Comparison of ENCODE assay signal across 2 cellular contexts in the genomic region with DNA sequence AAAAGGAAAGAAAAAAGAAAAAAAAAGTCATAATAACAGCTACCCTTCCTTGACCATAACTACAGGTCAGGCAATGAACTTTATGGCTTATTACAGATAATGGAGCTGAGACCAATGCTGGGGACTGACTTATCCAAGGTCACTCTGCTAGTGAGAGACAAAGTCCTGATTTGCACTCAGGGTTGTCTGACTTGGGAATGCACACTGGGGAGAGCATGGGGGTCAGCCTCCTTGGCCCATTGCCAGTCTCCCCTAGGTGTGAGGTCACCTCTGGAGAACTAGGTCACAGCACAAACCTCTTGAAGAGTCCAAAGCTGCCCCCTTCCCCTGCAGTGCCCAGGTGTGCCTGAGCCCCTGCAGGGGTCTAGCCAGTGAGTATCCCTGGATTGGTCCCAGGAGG.
TF ChIP-seq lines count a peak whose summit lies in the region.

No MANE protein-coding gene starts in this region.

TF ChIP-seq in HepG2, 621 proteins besides CTCF, POLR2A, EP300 and RAD21 (continues in another document):
- TF ChIP-seq ZNF576 (CRISPR knock-in tag; IDR thresholded peaks at IDR 0.05), result no peak
- TF ChIP-seq RORA (CRISPR knock-in tag; IDR thresholded peaks at IDR 0.05), result no peak
- TF ChIP-seq ZNF766 (CRISPR knock-in tag; IDR thresholded peaks at IDR 0.05; ENCODE audit: borderline replicate concordance), result no peak
- no peak for TF ChIP-seq ZNF776 (CRISPR knock-in tag; IDR thresholded peaks at IDR 0.05)
- TF ChIP-seq ESRRA (CRISPR knock-in tag; IDR thresholded peaks at IDR 0.05; ENCODE audit: low read depth), result peak; percentile 50; the same call in 1 of the 2 replicates
- no peak for TF ChIP-seq HOXA7 (CRISPR knock-in tag; IDR thresholded peaks at IDR 0.05)
- TF ChIP-seq, protein P1, sequence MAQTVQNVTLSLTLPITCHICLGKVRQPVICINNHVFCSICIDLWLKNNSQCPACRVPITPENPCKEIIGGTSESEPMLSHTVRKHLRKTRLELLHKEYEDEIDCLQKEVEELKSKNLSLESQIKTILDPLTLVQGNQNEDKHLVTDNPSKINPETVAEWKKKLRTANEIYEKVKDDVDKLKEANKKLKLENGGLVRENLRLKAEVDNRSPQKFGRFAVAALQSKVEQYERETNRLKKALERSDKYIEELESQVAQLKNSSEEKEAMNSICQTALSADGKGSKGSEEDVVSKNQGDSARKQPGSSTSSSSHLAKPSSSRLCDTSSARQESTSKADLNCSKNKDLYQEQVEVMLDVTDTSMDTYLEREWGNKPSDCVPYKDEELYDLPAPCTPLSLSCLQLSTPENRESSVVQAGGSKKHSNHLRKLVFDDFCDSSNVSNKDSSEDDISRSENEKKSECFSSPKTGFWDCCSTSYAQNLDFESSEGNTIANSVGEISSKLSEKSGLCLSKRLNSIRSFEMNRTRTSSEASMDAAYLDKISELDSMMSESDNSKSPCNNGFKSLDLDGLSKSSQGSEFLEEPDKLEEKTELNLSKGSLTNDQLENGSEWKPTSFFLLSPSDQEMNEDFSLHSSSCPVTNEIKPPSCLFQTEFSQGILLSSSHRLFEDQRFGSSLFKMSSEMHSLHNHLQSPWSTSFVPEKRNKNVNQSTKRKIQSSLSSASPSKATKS (CRISPR knock-in tag; IDR thresholded peaks at IDR 0.05), result no peak
- TF ChIP-seq, protein P2, sequence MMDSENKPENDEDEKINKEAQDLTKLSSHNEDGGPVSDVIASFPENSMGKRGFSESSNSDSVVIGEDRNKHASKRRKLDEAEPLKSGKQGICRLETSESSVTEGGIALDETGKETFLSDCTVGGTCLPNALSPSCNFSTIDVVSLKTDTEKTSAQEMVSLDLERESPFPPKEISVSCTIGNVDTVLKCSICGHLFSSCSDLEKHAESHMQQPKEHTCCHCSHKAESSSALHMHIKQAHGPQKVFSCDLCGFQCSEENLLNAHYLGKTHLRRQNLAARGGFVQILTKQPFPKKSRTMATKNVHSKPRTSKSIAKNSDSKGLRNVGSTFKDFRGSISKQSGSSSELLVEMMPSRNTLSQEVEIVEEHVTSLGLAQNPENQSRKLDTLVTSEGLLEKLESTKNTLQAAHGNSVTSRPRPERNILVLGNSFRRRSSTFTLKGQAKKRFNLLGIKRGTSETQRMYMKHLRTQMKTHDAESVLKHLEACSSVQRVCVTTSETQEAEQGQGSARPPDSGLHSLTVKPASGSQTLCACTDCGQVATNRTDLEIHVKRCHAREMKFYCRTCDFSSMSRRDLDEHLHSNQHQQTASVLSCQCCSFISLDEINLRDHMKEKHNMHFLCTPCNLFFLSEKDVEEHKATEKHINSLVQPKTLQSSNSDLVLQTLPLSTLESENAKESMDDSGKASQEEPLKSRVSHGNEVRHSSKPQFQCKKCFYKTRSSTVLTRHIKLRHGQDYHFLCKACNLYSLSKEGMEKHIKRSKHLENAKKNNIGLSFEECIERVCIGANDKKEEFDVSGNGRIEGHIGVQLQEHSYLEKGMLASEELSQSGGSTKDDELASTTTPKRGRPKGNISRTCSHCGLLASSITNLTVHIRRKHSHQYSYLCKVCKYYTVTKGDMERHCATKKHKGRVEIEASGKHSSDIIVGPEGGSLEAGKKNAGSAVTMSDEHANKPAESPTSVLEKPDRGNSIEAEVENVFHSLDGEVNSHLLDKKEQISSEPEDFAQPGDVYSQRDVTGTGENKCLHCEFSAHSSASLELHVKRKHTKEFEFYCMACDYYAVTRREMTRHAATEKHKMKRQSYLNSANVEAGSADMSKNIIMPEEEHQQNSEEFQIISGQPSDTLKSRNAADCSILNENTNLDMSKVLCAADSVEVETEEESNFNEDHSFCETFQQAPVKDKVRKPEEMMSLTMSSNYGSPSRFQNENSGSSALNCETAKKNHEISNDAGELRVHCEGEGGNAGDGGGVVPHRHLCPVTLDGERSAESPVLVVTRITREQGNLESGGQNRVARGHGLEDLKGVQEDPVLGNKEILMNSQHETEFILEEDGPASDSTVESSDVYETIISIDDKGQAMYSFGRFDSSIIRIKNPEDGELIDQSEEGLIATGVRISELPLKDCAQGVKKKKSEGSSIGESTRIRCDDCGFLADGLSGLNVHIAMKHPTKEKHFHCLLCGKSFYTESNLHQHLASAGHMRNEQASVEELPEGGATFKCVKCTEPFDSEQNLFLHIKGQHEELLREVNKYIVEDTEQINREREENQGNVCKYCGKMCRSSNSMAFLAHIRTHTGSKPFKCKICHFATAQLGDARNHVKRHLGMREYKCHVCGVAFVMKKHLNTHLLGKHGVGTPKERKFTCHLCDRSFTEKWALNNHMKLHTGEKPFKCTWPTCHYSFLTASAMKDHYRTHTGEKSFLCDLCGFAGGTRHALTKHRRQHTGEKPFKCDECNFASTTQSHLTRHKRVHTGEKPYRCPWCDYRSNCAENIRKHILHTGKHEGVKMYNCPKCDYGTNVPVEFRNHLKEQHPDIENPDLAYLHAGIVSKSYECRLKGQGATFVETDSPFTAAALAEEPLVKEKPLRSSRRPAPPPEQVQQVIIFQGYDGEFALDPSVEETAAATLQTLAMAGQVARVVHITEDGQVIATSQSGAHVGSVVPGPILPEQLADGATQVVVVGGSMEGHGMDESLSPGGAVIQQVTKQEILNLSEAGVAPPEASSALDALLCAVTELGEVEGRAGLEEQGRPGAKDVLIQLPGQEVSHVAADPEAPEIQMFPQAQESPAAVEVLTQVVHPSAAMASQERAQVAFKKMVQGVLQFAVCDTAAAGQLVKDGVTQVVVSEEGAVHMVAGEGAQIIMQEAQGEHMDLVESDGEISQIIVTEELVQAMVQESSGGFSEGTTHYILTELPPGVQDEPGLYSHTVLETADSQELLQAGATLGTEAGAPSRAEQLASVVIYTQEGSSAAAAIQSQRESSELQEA (CRISPR knock-in tag; IDR thresholded peaks at IDR 0.05; ENCODE audit: not compliant biosample characterization), result no peak
- TF ChIP-seq ARHGAP35 (CRISPR knock-in tag; IDR thresholded peaks at IDR 0.05; ENCODE audit: borderline replicate concordance), result no peak
- TF ChIP-seq ZBTB33 (CRISPR knock-in tag; IDR thresholded peaks at IDR 0.05), result no peak

TF ChIP-seq in HEK293T, 16 proteins besides CTCF, POLR2A, EP300 and RAD21:
- no peak for TF ChIP-seq FOXK2 (IDR thresholded peaks at IDR 0.05)
- TF ChIP-seq SUZ12 (IDR thresholded peaks at IDR 0.05), result no peak
- TF ChIP-seq NFRKB (IDR thresholded peaks at IDR 0.05), result no peak
- TF ChIP-seq FOXA1 (IDR thresholded peaks at IDR 0.05), result no peak
- no peak for TF ChIP-seq CTBP1 (IDR thresholded peaks at IDR 0.05; ENCODE audit: borderline replicate concordance)
- TF ChIP-seq HDGF (IDR thresholded peaks at IDR 0.05; ENCODE audit: borderline replicate concordance), result no peak
- no peak for TF ChIP-seq PKNOX1 (IDR thresholded peaks at IDR 0.05)
- TF ChIP-seq ELF4 (IDR thresholded peaks at IDR 0.05), result no peak
- TF ChIP-seq ARNT (IDR thresholded peaks at IDR 0.05), result no peak
